ENCODE assay signal across 9 cellular contexts in genomic region chr11:35412285-35412684, GRCh38. TPM values are rescaled to one million over a fixed set of nuclear protein-coding genes. Genes with fewer than 3 reads are reported as not detected.
DNase-seq lines count a peak whose midpoint lies in the region; ATAC-seq and TF ChIP-seq lines count a peak whose summit lies in the region.
"Had no signal": no experiment of that assay in that cellular context is flagged by ENCODE, and none has a peak within 500 bp of the region (broad histone marks: within the 10 kb centered on the region; RNA-seq: fewer than 3 reads in every experiment).

No MANE protein-coding gene starts in this region.

- no peaks in the 10 kb centered on the region for H3K36me3 ChIP-seq in adrenal gland (replicated peaks in 1 of 2)
- no peaks in the 10 kb centered on the region for H3K36me3 ChIP-seq in mesendoderm (ENCODE audit: control insufficient read depth, insufficient read depth, low read length)

- peaks cover 7% of the 10 kb centered on the region for H3K27me3 ChIP-seq in adrenal gland
- peaks cover 16% of the 10 kb centered on the region for H3K27me3 ChIP-seq in mesendoderm (ENCODE audit: insufficient read depth, low read length, poor library complexity)

- no peak overlapping the region for H2BK15ac ChIP-seq in mesendoderm (replicated peaks; ENCODE audit: low read depth)

- intact Hi-C loops in adrenal gland (cut with DNase I): no loop called here

- H3K27ac ChIP-seq in adrenal gland: no peak overlapping the region
- no peak overlapping the region for H3K27ac ChIP-seq in mesendoderm (ENCODE audit: low read depth, low read length)

- no peak overlapping the region for H2BK5ac ChIP-seq in mesendoderm (ENCODE audit: low read length)

- H3K56ac ChIP-seq in mesendoderm (ENCODE audit: low read length): no peak overlapping the region

- no peaks in the 10 kb centered on the region for H3K9me3 ChIP-seq in adrenal gland (replicated peaks in 1 of 3)

- H2AK5ac ChIP-seq in mesendoderm (ENCODE audit: low read length): no peak overlapping the region

- no peak overlapping the region for H2BK120ac ChIP-seq in mesendoderm (ENCODE audit: low read depth, low read length)

- H3K36me3 Mint-ChIP-seq in activated T-cell treated with anti-CD3 and anti-CD28 coated beads, Interleukin-2, amount 50 U/mL, for 24 hours (ENCODE audit: low read depth): no peaks in the 10 kb centered on the region

- no peak overlapping the region for H3K4me2 ChIP-seq in mesendoderm (ENCODE audit: low read length)

- no peak overlapping the region for H3K4me3 Mint-ChIP-seq in activated T-cell treated with anti-CD3 and anti-CD28 coated beads, Interleukin-2, amount 50 U/mL, for 24 hours
- H3K4me3 Mint-ChIP-seq: activated CD4-positive, alpha-beta T cell treated with anti-CD3 and anti-CD28 coated beads for 36 hours had no signal

- TF ChIP-seq CTCF in adrenal gland (IDR thresholded peaks at IDR 0.05): peak in 4 of 6 experiments; percentile 12 to 32 (median 22)

- H3K27me3 Mint-ChIP-seq in activated T-cell treated with anti-CD3 and anti-CD28 coated beads, Interleukin-2, amount 50 U/mL, for 24 hours: peaks cover 44% of the 10 kb centered on the region

- no peak overlapping the region for H4K5ac ChIP-seq in mesendoderm (ENCODE audit: low read length)

- H3K4me1 Mint-ChIP-seq in activated T-cell treated with anti-CD3 and anti-CD28 coated beads, Interleukin-2, amount 50 U/mL, for 24 hours (ENCODE audit: low read depth): no peaks in the 10 kb centered on the region
- H3K4me1 Mint-ChIP-seq: activated CD4-positive, alpha-beta T cell treated with anti-CD3 and anti-CD28 coated beads for 36 hours had no signal

- no peaks in the 10 kb centered on the region for H3K79me1 ChIP-seq in mesendoderm (ENCODE audit: low read length)

- no peaks in the 10 kb centered on the region for H3K9me3 Mint-ChIP-seq in activated T-cell treated with anti-CD3 and anti-CD28 coated beads, Interleukin-2, amount 50 U/mL, for 24 hours

- H3K23ac ChIP-seq in mesendoderm (ENCODE audit: low read length): no peak overlapping the region

- no peak for ATAC-seq in HG03159 (IDR thresholded peaks at IDR 0.05; ENCODE audit: unreplicated experiment)
- ATAC-seq: activated CD4-positive, alpha-beta T cell treated with anti-CD3 and anti-CD28 coated beads for 36 hours had no signal

- 57 to 84% (median 62%) methylated on average over 2 of the region's 2 CpGs for WGBS in adrenal gland, 4 donors
- no CpG with 5 or more reads among the region's 2 CpGs for WGBS in mesendoderm (ENCODE audit: extremely low coverage, insufficient coverage, low lambda C conversion rate)

- no peak for TF ChIP-seq POLR2A in adrenal gland (IDR thresholded peaks at IDR 0.05)

- H3K27ac Mint-ChIP-seq in activated T-cell treated with anti-CD3 and anti-CD28 coated beads, Interleukin-2, amount 50 U/mL, for 24 hours: no peak overlapping the region
- H3K27ac Mint-ChIP-seq: activated CD4-positive, alpha-beta T cell treated with anti-CD3 and anti-CD28 coated beads for 36 hours had no signal

- no peak overlapping the region for H3K18ac ChIP-seq in mesendoderm (ENCODE audit: low read length)

- H3K4me3 ChIP-seq in adrenal gland: no peak overlapping the region
- H3K4me3 ChIP-seq in mesendoderm (ENCODE audit: low read length): no peak overlapping the region

- no peak overlapping the region for H4K8ac ChIP-seq in mesendoderm (ENCODE audit: low read depth, low read length)

- H3K79me2 ChIP-seq in mesendoderm (ENCODE audit: control insufficient read depth, insufficient read depth, low read length): no peaks in the 10 kb centered on the region

- H3K4me1 ChIP-seq in adrenal gland (replicated peaks in 1 of 2): no peaks in the 10 kb centered on the region
- H3K4me1 ChIP-seq in mesendoderm (ENCODE audit: control insufficient read depth, low read depth, low read length): no peaks in the 10 kb centered on the region

- H3K9ac ChIP-seq in mesendoderm (ENCODE audit: low read length): no peak overlapping the region

- peak; percentile 31 for DNase-seq in EL
- DNase-seq in Kasumi-1 (lab: John Stamatoyannopoulos, UW): peak; percentile 19 to 32
- no peak for DNase-seq in adrenal gland
- DNase-seq in mesendoderm: peak; percentile 56
- DNase-seq in activated T-cell treated with anti-CD3 and anti-CD28 coated beads, Interleukin-2, amount 50 U/mL, for 24 hours: no peak
- no peak for DNase-seq in ureter (ENCODE audit: low spot score)
- no peak for DNase-seq in GM19240 (ENCODE audit: insufficient read length, low spot score)
- DNase-seq: activated CD4-positive, alpha-beta T cell treated with anti-CD3 and anti-CD28 coated beads for 36 hours had no signal

- H3K4ac ChIP-seq in mesendoderm (ENCODE audit: low read depth, low read length): no peak overlapping the region

RNA-seq across cellular contexts. Expression of gene SLC1A2, which starts 7.1 kb away (rescaled TPM):
- 10 to 100 TPM in 4 of 8 donors, 1 to 10 TPM in 4; 2.3 to 51.3 (median 8.7) TPM for total RNA-seq in adrenal gland
- 10 to 100 TPM in 1 of 3 donors, 1 to 10 TPM in 2; 1.4 to 13.3 (median 2.2) TPM for polyA plus RNA-seq in adrenal gland
- polyA plus RNA-seq in mesendoderm (2013, experiment 1 of 2): 0.58 TPM
- 0.43 TPM for polyA plus RNA-seq in mesendoderm (2013, experiment 2 of 2)
- 2.4 TPM for total RNA-seq in ureter
- total RNA-seq: activated CD4-positive, alpha-beta T cell treated with anti-CD3 and anti-CD28 coated beads for 36 hours had no signal

Comparison
In these comparisons a context has a peak if more than half of its experiments do, and no peak if none do; other contexts are left out.
1. DNase-seq: peak in EL (single experiment), Kasumi-1 (2 of 2) and mesendoderm (single experiment); none in adrenal gland (0 of 7), activated T-cell treated with anti-CD3 and anti-CD28 coated beads, Interleukin-2, amount 50 U/mL, for 24 hours (single experiment), ureter (single experiment) and GM19240 (single experiment).